In the genomic region with DNA sequence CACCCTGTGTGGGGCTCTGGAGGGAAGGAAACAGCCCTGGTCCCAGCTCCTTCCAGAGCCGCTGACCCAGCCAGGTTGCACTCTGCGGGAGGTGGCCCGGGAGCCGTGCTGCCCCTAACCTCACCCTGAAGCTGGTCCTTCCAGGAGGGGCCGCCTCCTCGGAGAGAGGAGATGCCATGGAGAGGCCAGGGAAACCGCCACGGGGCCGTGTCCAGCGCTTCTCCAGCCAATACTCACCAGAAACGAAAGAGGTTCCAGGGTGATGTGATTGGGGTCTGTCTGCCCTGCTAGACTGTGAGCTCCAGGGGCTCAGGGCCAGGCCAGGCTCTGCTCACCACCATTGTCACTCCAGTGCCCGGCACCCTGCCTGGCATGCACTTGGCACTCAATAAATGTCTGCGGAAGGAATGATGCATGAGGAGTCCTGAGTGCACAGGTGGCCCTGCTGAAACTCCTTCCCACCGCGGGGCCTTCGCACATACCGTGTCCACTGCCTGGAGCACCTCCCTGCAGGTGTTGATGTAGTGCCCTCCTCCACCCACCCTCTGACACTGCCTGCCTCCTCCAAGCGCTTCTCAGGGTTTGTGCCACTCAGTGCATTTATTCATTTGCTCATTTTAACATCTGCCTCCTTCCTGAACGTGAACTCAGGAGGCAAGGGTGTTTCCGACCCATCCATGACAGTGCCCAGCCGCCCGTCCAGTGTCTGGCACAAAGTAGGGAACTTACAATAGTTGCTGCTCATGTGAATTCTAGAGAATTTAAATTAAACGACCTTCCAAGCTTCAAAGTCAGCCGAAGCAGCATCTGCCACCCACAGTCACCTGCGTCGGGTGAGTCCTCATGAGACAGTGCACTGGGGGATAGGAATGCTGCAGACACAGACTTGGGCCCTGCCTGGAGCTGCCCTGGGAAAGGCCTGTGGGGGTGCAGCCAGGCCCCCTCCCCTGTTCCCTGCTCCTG, we compare ENCODE assay signal across 18 cellular contexts. TPM values are rescaled to one million over a fixed set of nuclear protein-coding genes. Genes with fewer than 3 reads are reported as not detected.
DNase-seq lines count a peak whose midpoint lies in the region; ATAC-seq and TF ChIP-seq lines count a peak whose summit lies in the region.
"Had no signal": no experiment of that assay in that cellular context is flagged by ENCODE, and none has a peak within 500 bp of the region (broad histone marks: within the 10 kb centered on the region; RNA-seq: fewer than 3 reads in every experiment).

No MANE protein-coding gene starts in this region.

- no peaks in the 10 kb centered on the region for H3K27me3 Mint-ChIP-seq in natural killer cell treated with Interleukin-12 subunit alpha and Interleukin-12 subunit beta and Interleukin-15 and Interleukin-18, amount 100 ng/mL, for 72 hours
- no peaks in the 10 kb centered on the region for H3K27me3 Mint-ChIP-seq in natural killer cell (ENCODE audit: low read depth in 2 of 2)
- peaks cover 7% of the 10 kb centered on the region for H3K27me3 Mint-ChIP-seq in activated CD8-positive, alpha-beta T cell treated with anti-CD3 and anti-CD28 coated beads, Interleukin-2, amount 10 ng/mL, durations not matched to agents 7 days and 5 days (ENCODE audit: low read depth)

- intact Hi-C loops in natural killer cell (cut with micrococcal nuclease), result no loop called here

- no peak overlapping the region for H3K27ac ChIP-seq in RWPE2 (ENCODE audit: poor library complexity, severe bottlenecking)
- H3K27ac ChIP-seq: RWPE1 had no signal

- no peak overlapping the region for H3K4me3 ChIP-seq in RWPE2 (ENCODE audit: severe bottlenecking)

- no peaks in the 10 kb centered on the region for H3K36me3 ChIP-seq in RWPE2 (ENCODE audit: low read depth)

- H3K4me1 ChIP-seq in RWPE2 (ENCODE audit: insufficient read depth, poor library complexity, severe bottlenecking), result no peaks in the 10 kb centered on the region

- peaks cover 9 to 14% of the 10 kb centered on the region in 2 donors for H3K4me1 Mint-ChIP-seq in natural killer cell treated with Interleukin-12 subunit alpha and Interleukin-12 subunit beta and Interleukin-15 and Interleukin-18, amount 100 ng/mL, for 72 hours (ENCODE audit: low read depth in 2 of 2)
- H3K4me1 Mint-ChIP-seq in natural killer cell, result peaks cover 13 to 31% of the 10 kb centered on the region in 2 donors
- H3K4me1 Mint-ChIP-seq in activated CD8-positive, alpha-beta T cell treated with anti-CD3 and anti-CD28 coated beads, Interleukin-2, amount 10 ng/mL, durations not matched to agents 7 days and 5 days (ENCODE audit: low read depth), result peaks cover 26% of the 10 kb centered on the region

- H3K27me3 ChIP-seq in RWPE2 (ENCODE audit: insufficient read depth, poor library complexity, severe bottlenecking), result peaks cover 10% of the 10 kb centered on the region

- no peaks in the 10 kb centered on the region for H3K36me3 Mint-ChIP-seq in natural killer cell treated with Interleukin-12 subunit alpha and Interleukin-12 subunit beta and Interleukin-15 and Interleukin-18, amount 100 ng/mL, for 72 hours
- H3K36me3 Mint-ChIP-seq in natural killer cell, result no peaks in the 10 kb centered on the region
- no peaks in the 10 kb centered on the region for H3K36me3 Mint-ChIP-seq in activated CD8-positive, alpha-beta T cell treated with anti-CD3 and anti-CD28 coated beads, Interleukin-2, amount 10 ng/mL, durations not matched to agents 7 days and 5 days (ENCODE audit: low read depth)
- H3K36me3 Mint-ChIP-seq: CD4-positive, CD25-positive, alpha-beta regulatory T cell had no signal

- ATAC-seq in natural killer cell treated with Interleukin-12 subunit alpha and Interleukin-12 subunit beta and Interleukin-15 and Interleukin-18, amount 100 ng/mL, for 72 hours, result peak; percentile 17 to 18
- ATAC-seq in natural killer cell (no peak), RWPE2 (ENCODE audit: low read depth) (0 out of 3 replicates have a peak, but pooled peaks have one; percentile 13), omental fat pad (ENCODE audit: low FRiP score) (peak; percentile 9)
- no peak for ATAC-seq in activated CD8-positive, alpha-beta T cell treated with anti-CD3 and anti-CD28 coated beads, Interleukin-2, amount 10 ng/mL, durations not matched to agents 7 days and 5 days
- ATAC-seq: PC-3 had no signal

- no peak for TF ChIP-seq CTCF in natural killer cell (IDR thresholded peaks at IDR 0.05)
- TF ChIP-seq CTCF in RWPE2 (IDR thresholded peaks at IDR 0.05; ENCODE audit: poor library complexity, severe bottlenecking), result no peak
- TF ChIP-seq CTCF in omental fat pad (IDR thresholded peaks at IDR 0.05), result no peak

- peak overlapping the region in 1 of 2 donors; percentile 58 for H3K27ac Mint-ChIP-seq in natural killer cell treated with Interleukin-12 subunit alpha and Interleukin-12 subunit beta and Interleukin-15 and Interleukin-18, amount 100 ng/mL, for 72 hours
- H3K27ac Mint-ChIP-seq in natural killer cell, result no peak overlapping the region
- no peak overlapping the region for H3K27ac Mint-ChIP-seq in activated CD8-positive, alpha-beta T cell treated with anti-CD3 and anti-CD28 coated beads, Interleukin-2, amount 10 ng/mL, durations not matched to agents 7 days and 5 days
- H3K27ac Mint-ChIP-seq: CD4-positive, CD25-positive, alpha-beta regulatory T cell had no signal

- POLR2A ChIA-PET in activated CD8-positive, alpha-beta T cell treated with anti-CD3 and anti-CD28 coated beads, Interleukin-2, amount 10 ng/mL, durations not matched to agents 7 days and 5 days (lab: Charles Lee), result interaction anchor here (0.5 kb wide), 1 partner anchor 55 kb away, joined by 3 read pairs; no protein-coding TSS in a partner anchor

- no peak for DNase-seq in natural killer cell treated with Interleukin-12 subunit alpha and Interleukin-12 subunit beta and Interleukin-15 and Interleukin-18, amount 100 ng/mL, for 72 hours (ENCODE audit: low spot score)
- no peak for DNase-seq in natural killer cell
- peak; percentile 78 for DNase-seq in RWPE2 (ENCODE audit: low spot score)
- DNase-seq in omental fat pad (ENCODE audit: low spot score), result no peak
- DNase-seq in GF-D8 (lab: John Stamatoyannopoulos, UW), result no peak
- DNase-seq in NCI-H2107 treated with DMSO at 0.1 percent for 48 hours (lab: John Stamatoyannopoulos, UW; ENCODE audit: unreplicated experiment), result no peak
- no peak for DNase-seq in activated CD8-positive, alpha-beta T cell treated with anti-CD3 and anti-CD28 coated beads, Interleukin-2, amount 10 ng/mL, durations not matched to agents 7 days and 5 days
- DNase-seq: CD4-positive, CD25-positive, alpha-beta regulatory T cell; COR-L47; DMS 273 treated with DMSO at 0.1 percent for 48 hours; DND-41; H9; IMR-90; Karpas-422; NCI-H2029; NCI-H526; PC-3 had no signal

- H3K9me3 ChIP-seq in RWPE2 (ENCODE audit: severe bottlenecking), result no peaks in the 10 kb centered on the region

- H3K9me3 Mint-ChIP-seq in natural killer cell treated with Interleukin-12 subunit alpha and Interleukin-12 subunit beta and Interleukin-15 and Interleukin-18, amount 100 ng/mL, for 72 hours, result no peaks in the 10 kb centered on the region
- no peaks in the 10 kb centered on the region for H3K9me3 Mint-ChIP-seq in natural killer cell
- H3K9me3 Mint-ChIP-seq in activated CD8-positive, alpha-beta T cell treated with anti-CD3 and anti-CD28 coated beads, Interleukin-2, amount 10 ng/mL, durations not matched to agents 7 days and 5 days (ENCODE audit: insufficient read depth), result no peaks in the 10 kb centered on the region
- H3K9me3 Mint-ChIP-seq: H9 had no signal

- CTCF ChIA-PET in activated CD8-positive, alpha-beta T cell treated with anti-CD3 and anti-CD28 coated beads, Interleukin-2, amount 10 ng/mL, durations not matched to agents 7 days and 5 days (lab: Charles Lee), result no interaction called here

- H3K4me3 Mint-ChIP-seq in natural killer cell treated with Interleukin-12 subunit alpha and Interleukin-12 subunit beta and Interleukin-15 and Interleukin-18, amount 100 ng/mL, for 72 hours, result no peak overlapping the region
- H3K4me3 Mint-ChIP-seq in natural killer cell, result no peak overlapping the region
- H3K4me3 Mint-ChIP-seq in activated CD8-positive, alpha-beta T cell treated with anti-CD3 and anti-CD28 coated beads, Interleukin-2, amount 10 ng/mL, durations not matched to agents 7 days and 5 days, result no peak overlapping the region
- H3K4me3 Mint-ChIP-seq: CD4-positive, CD25-positive, alpha-beta regulatory T cell; H9 had no signal

RNA-seq across cellular contexts. Expression of a gene that starts 30.3 kb away (rescaled TPM):
- total RNA-seq in natural killer cell treated with Interleukin-12 subunit alpha and Interleukin-12 subunit beta and Interleukin-15 and Interleukin-18, amount 100 ng/mL, for 72 hours, result 10 to 100 TPM; 18.3 to 29.2 TPM
- total RNA-seq in natural killer cell, result 100 to 1,000 TPM; 217 to 392 (median 264) TPM
- 10 to 100 TPM in 3 of 4 donors, 1 to 10 TPM in 1; 4.6 to 18.0 (median 10.6) TPM for total RNA-seq in omental fat pad
- total RNA-seq in activated CD8-positive, alpha-beta T cell treated with anti-CD3 and anti-CD28 coated beads, Interleukin-2, amount 10 ng/mL, durations not matched to agents 7 days and 5 days, result 10 to 100 TPM; 53.8 to 57.1 TPM

Comparison
In these comparisons a context has a peak if more than half of its experiments do, and no peak if none do; other contexts are left out.
1. ATAC-seq: peak in natural killer cell treated with Interleukin-12 subunit alpha and Interleukin-12 subunit beta and Interleukin-15 and Interleukin-18, amount 100 ng/mL, for 72 hours (2 of 2), RWPE2 (single experiment) and omental fat pad (single experiment); none in natural killer cell (0 of 3) and activated CD8-positive, alpha-beta T cell treated with anti-CD3 and anti-CD28 coated beads, Interleukin-2, amount 10 ng/mL, durations not matched to agents 7 days and 5 days (single experiment).